ENCODE assay signal across 17 cellular contexts in genomic region chrX:110381216-110381615, GRCh38. TPM values are rescaled to one million over a fixed set of nuclear protein-coding genes. Genes with fewer than 3 reads are reported as not detected.
"Had no signal": no experiment of that assay in that cellular context is flagged by ENCODE, and none has a peak within 500 bp of the region (broad histone marks: within the 10 kb centered on the region; RNA-seq: fewer than 3 reads in every experiment).

No MANE protein-coding gene starts in this region.

- H3K4me1 Mint-ChIP-seq: nephron progenitor cell; stimulated activated naive CD8-positive, alpha-beta T cell treated with anti-CD3 and anti-CD28 coated beads, Interleukin-15, amount 100 ng/mL, for 72 hours had no signal

- H3K4me3 ChIP-seq: cardiac muscle cell, testis, upper lobe of right lung had no signal

- H3K9me3 Mint-ChIP-seq: dendritic cell treated with granulocyte-macrophage colony-stimulating factor and Interleukin-4, amounts not matched to agents 40 ng/mL and 50 ng/mL, for 4 days; nephron progenitor cell; stimulated activated naive CD8-positive, alpha-beta T cell treated with anti-CD3 and anti-CD28 coated beads, Interleukin-15, amount 100 ng/mL, for 72 hours had no signal

- H3K27me3 Mint-ChIP-seq: activated naive CD8-positive, alpha-beta T cell; dendritic cell treated with granulocyte-macrophage colony-stimulating factor and Interleukin-4, amounts not matched to agents 40 ng/mL and 50 ng/mL, for 4 days; stimulated activated naive CD8-positive, alpha-beta T cell treated with anti-CD3 and anti-CD28 coated beads, Interleukin-15, amount 100 ng/mL, for 72 hours had no signal

- H3K4me3 Mint-ChIP-seq: activated naive CD8-positive, alpha-beta T cell; dendritic cell treated with granulocyte-macrophage colony-stimulating factor and Interleukin-4, amounts not matched to agents 40 ng/mL and 50 ng/mL, for 4 days; nephron progenitor cell; stimulated activated naive CD8-positive, alpha-beta T cell treated with anti-CD3 and anti-CD28 coated beads, Interleukin-15, amount 100 ng/mL, for 72 hours had no signal

- H3K27ac Mint-ChIP-seq: activated naive CD8-positive, alpha-beta T cell; dendritic cell treated with granulocyte-macrophage colony-stimulating factor and Interleukin-4, amounts not matched to agents 40 ng/mL and 50 ng/mL, for 4 days; nephron progenitor cell; stimulated activated naive CD8-positive, alpha-beta T cell treated with anti-CD3 and anti-CD28 coated beads, Interleukin-15, amount 100 ng/mL, for 72 hours had no signal

- DNase-seq: activated CD4-positive, alpha-beta T cell treated with anti-CD3 and anti-CD28 coated beads for 1 hour; activated CD4-positive, alpha-beta T cell treated with anti-CD3 and anti-CD28 coated beads, Interleukin-2, amount 50 U/mL, for 48 hours; activated gamma-delta T cell; activated T-cell treated with anti-CD3 and anti-CD28 coated beads, Interleukin-2, amount 50 U/mL, for 48 hours; anterior cingulate cortex; nephron progenitor cell; stimulated activated CD4-positive, alpha-beta T cell treated with anti-CD3 and anti-CD28 coated beads, Interleukin-15, amount 100 ng/mL, for 24 hours; stimulated activated CD4-positive, alpha-beta T cell treated with anti-CD3 and anti-CD28 coated beads, Interleukin-4, amount 100 ng/mL, for 24 hours; stimulated activated naive CD8-positive, alpha-beta T cell treated with anti-CD3 and anti-CD28 coated beads, Interleukin-15, amount 100 ng/mL, for 72 hours; SW 1271; testis; upper lobe of right lung had no signal

- H3K36me3 Mint-ChIP-seq: activated naive CD8-positive, alpha-beta T cell had no signal

RNA-seq across cellular contexts. Expression of gene RTL9, which starts 22.6 kb away (rescaled TPM):
- total RNA-seq: epithelial cell of proximal tubule, lung microvascular endothelial cell, upper lobe of right lung had no signal
